Comparison of ENCODE assay signal across 5 cellular contexts in the genomic region with DNA sequence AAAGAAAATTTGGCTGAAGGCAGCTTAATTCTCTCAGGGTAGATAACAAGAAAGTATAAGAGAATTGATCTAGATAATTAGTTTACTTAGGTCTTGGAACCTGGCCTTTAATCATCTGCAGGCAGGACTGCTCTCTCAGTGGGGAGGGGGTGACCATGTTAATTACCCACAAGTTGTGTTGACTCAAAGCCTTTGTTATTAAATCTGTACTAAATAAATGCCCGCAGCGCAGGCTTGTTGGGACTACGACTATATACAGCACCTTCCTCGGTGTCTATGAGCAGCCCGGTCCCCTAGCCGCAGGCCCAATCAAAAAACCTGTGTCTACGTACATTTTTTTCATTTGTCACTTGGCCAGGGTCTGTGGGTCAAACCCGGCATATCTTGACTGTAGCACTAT.
"Had no signal": no experiment of that assay in that cellular context is flagged by ENCODE, and none has a peak within 500 bp of the region (broad histone marks: within the 10 kb centered on the region; RNA-seq: fewer than 3 reads in every experiment).

No MANE protein-coding gene starts in this region.

- H3K4me3 ChIP-seq: K562 had no signal

- H3K4me3 Mint-ChIP-seq: IgD-negative memory B cell had no signal

- H3K27me3 Mint-ChIP-seq: IgD-negative memory B cell had no signal

- ATAC-seq: HepG2, K562 had no signal

- H3K27ac Mint-ChIP-seq: IgD-negative memory B cell had no signal

- H3K27ac ChIP-seq: HL-60 had no signal

- DNase-seq: KBM-7 had no signal
